In genomic region chr4:146389561-146389960, GRCh38 we compare ENCODE assay signal across 26 cellular contexts.
"Had no signal": no experiment of that assay in that cellular context is flagged by ENCODE, and none has a peak within 500 bp of the region (broad histone marks: within the 10 kb centered on the region; RNA-seq: fewer than 3 reads in every experiment).

No MANE protein-coding gene starts in this region.

- H2AFZ ChIP-seq: hepatocyte, parathyroid adenoma had no signal

- H3K27me3 Mint-ChIP-seq: dendritic cell treated with granulocyte-macrophage colony-stimulating factor and Interleukin-4, amounts not matched to agents 40 ng/mL and 50 ng/mL, for 4 days; natural killer cell treated with Interleukin-12 subunit alpha and Interleukin-12 subunit beta and Interleukin-15 and Interleukin-18, amount 100 ng/mL, for 72 hours; progenitor cell of endocrine pancreas; type B pancreatic cell had no signal

- H3K9me3 Mint-ChIP-seq: dendritic cell treated with granulocyte-macrophage colony-stimulating factor and Interleukin-4, amounts not matched to agents 40 ng/mL and 50 ng/mL, for 4 days; endodermal cell; stimulated activated effector memory CD8-positive, alpha-beta T cell treated with anti-CD3 and anti-CD28 coated beads, Interleukin-12 subunit alpha, Interleukin-12 subunit beta, amount 100 ng/mL, for 72 hours had no signal

- H3K9me3 ChIP-seq: colonic mucosa, gastroesophageal sphincter, heart left ventricle, left lung, neutrophil, right atrium auricular region, stomach, thyroid gland had no signal

- H3K4me3 Mint-ChIP-seq: dendritic cell treated with granulocyte-macrophage colony-stimulating factor and Interleukin-4, amounts not matched to agents 40 ng/mL and 50 ng/mL, for 4 days; endodermal cell; natural killer cell treated with Interleukin-12 subunit alpha and Interleukin-12 subunit beta and Interleukin-15 and Interleukin-18, amount 100 ng/mL, for 72 hours; neural crest cell; stimulated activated effector memory CD8-positive, alpha-beta T cell treated with anti-CD3 and anti-CD28 coated beads, Interleukin-12 subunit alpha, Interleukin-12 subunit beta, amount 100 ng/mL, for 72 hours; type B pancreatic cell had no signal

- H3K4me1 Mint-ChIP-seq: endodermal cell; stimulated activated effector memory CD8-positive, alpha-beta T cell treated with anti-CD3 and anti-CD28 coated beads, Interleukin-12 subunit alpha, Interleukin-12 subunit beta, amount 100 ng/mL, for 72 hours had no signal

- H3K4me2 ChIP-seq: hepatocyte, smooth muscle cell had no signal

- H3K4me3 ChIP-seq: colonic mucosa, gastroesophageal sphincter, heart left ventricle, hepatocyte, left lung, right atrium auricular region, smooth muscle cell, stomach, thyroid gland had no signal

- H3K9ac ChIP-seq: parathyroid adenoma had no signal

- H3K4me1 ChIP-seq: colonic mucosa, gastroesophageal sphincter, heart left ventricle, left lung, parathyroid adenoma, right atrium auricular region, stomach, thyroid gland had no signal

- H3K79me2 ChIP-seq: hepatocyte, parathyroid adenoma had no signal

- H3K36me3 ChIP-seq: colonic mucosa, gastroesophageal sphincter, heart left ventricle, left lung, neutrophil, right atrium auricular region, stomach, thyroid gland had no signal

- H3K36me3 Mint-ChIP-seq: natural killer cell treated with Interleukin-12 subunit alpha and Interleukin-12 subunit beta and Interleukin-15 and Interleukin-18, amount 100 ng/mL, for 72 hours; stimulated activated effector memory CD8-positive, alpha-beta T cell treated with anti-CD3 and anti-CD28 coated beads, Interleukin-12 subunit alpha, Interleukin-12 subunit beta, amount 100 ng/mL, for 72 hours; type B pancreatic cell had no signal

- H3K27ac Mint-ChIP-seq: dendritic cell treated with granulocyte-macrophage colony-stimulating factor and Interleukin-4, amounts not matched to agents 40 ng/mL and 50 ng/mL, for 4 days; endodermal cell; natural killer cell treated with Interleukin-12 subunit alpha and Interleukin-12 subunit beta and Interleukin-15 and Interleukin-18, amount 100 ng/mL, for 72 hours; progenitor cell of endocrine pancreas; stimulated activated effector memory CD8-positive, alpha-beta T cell treated with anti-CD3 and anti-CD28 coated beads, Interleukin-12 subunit alpha, Interleukin-12 subunit beta, amount 100 ng/mL, for 72 hours; type B pancreatic cell had no signal

- H3K27me3 ChIP-seq: colonic mucosa, foreskin keratinocyte, gastroesophageal sphincter, heart left ventricle, hepatocyte, left lung, neutrophil, right atrium auricular region, stomach, thyroid gland had no signal

- H3K27ac ChIP-seq: colonic mucosa, epithelial cell of prostate, foreskin keratinocyte, gastroesophageal sphincter, heart left ventricle, hepatocyte, left lung, neutrophil, parathyroid adenoma, right atrium auricular region, stomach, thyroid gland had no signal

- DNase-seq: colonic mucosa; effector CD8-positive, alpha-beta T cell; endodermal cell; foreskin keratinocyte; heart left ventricle; left cardiac atrium; left lung; mesenchymal stem cell; stimulated activated CD4-positive, alpha-beta T cell treated with anti-CD3 and anti-CD28 coated beads, Interleukin-2, amount 100 ng/mL, for 24 hours; stimulated activated CD4-positive, alpha-beta T cell treated with anti-CD3 and anti-CD28 coated beads, Interleukin-4, amount 100 ng/mL, for 24 hours; stimulated activated naive CD4-positive, alpha-beta T cell treated with Interleukin-2 at 50 U/mL for 16 hours; stomach; thyroid gland had no signal
